ENCODE assay signal across 1 cellular context in the genomic region with DNA sequence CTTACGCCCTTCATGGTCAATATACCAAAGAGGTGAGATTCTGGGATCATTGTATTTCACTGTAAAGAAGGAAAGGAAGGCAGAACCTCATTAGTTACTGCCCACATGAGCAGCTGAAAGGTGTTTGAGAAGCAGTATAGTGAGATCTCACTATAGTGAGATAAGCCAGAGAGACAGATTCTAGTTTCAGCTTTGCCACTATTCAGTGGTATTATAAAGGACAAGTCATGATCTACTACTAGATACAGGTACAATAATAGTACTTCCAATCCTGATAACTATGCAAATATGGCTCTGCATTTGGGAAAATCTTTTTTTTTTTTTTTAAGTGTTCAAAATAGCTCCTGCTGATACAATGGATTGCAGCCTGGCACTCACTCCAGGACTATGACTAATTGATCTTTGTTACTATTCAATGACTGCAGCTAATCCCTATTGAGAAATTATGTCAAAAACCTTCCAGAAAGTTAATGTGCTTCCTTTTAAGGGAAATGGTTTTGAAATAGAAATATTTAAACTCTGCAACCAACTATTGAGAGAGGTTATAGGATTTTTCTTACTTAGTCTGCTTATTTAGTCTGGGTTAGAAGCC.
TF ChIP-seq lines count a peak whose summit lies in the region.

No MANE protein-coding gene starts in this region.

TF ChIP-seq in endothelial cell of umbilical vein, 7 proteins besides CTCF, POLR2A, EP300 and RAD21:
- TF ChIP-seq MYC (IDR thresholded peaks at IDR 0.05; ENCODE audit: low read depth, low read length) (no peak), JUN (IDR thresholded peaks at IDR 0.05; ENCODE audit: borderline replicate concordance, insufficient read depth, insufficient read length, low read depth) (no peak), POLR2AphosphoS5 (IDR thresholded peaks at IDR 0.05; ENCODE audit: insufficient read depth, low read depth, low read length) (no peak), GATA2 (IDR thresholded peaks at IDR 0.05; ENCODE audit: insufficient read depth, insufficient read length, low read depth, low read length) (no peak), FOS (IDR thresholded peaks at IDR 0.05; ENCODE audit: borderline replicate concordance, insufficient read depth, low read length) (no peak), EZH2 (IDR thresholded peaks at IDR 0.05; ENCODE audit: borderline replicate concordance, low read depth, low read length, severe bottlenecking) (no peak)
- TF ChIP-seq, protein P1, sequence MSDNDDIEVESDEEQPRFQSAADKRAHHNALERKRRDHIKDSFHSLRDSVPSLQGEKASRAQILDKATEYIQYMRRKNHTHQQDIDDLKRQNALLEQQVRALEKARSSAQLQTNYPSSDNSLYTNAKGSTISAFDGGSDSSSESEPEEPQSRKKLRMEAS (IDR thresholded peaks at IDR 0.05; ENCODE audit: insufficient read depth, insufficient read length): no peak
